ENCODE assay signal across 28 cellular contexts in genomic region chr14:37721976-37722659, GRCh38.
DNase-seq lines count a peak whose midpoint lies in the region; ATAC-seq, FAIRE-seq and TF ChIP-seq lines count a peak whose summit lies in the region.
"Had no signal": no experiment of that assay in that cellular context is flagged by ENCODE, and none has a peak within 500 bp of the region (broad histone marks: within the 10 kb centered on the region; RNA-seq: fewer than 3 reads in every experiment).

No MANE protein-coding gene starts in this region.

- no peak overlapping the region for H3K4ac ChIP-seq in mesendoderm (ENCODE audit: low read depth, low read length)

- H2AK5ac ChIP-seq in mesendoderm (ENCODE audit: low read length) = no peak overlapping the region

- H3K9ac ChIP-seq in mesendoderm (ENCODE audit: low read length) = no peak overlapping the region
- H3K9ac ChIP-seq: SK-N-SH had no signal

- no peak overlapping the region for H2BK15ac ChIP-seq in mesendoderm (replicated peaks; ENCODE audit: low read depth)

- H3K27me3 ChIP-seq in GM23338 (ENCODE audit: insufficient read depth) = no peaks in the 10 kb centered on the region
- no peaks in the 10 kb centered on the region for H3K27me3 ChIP-seq in mesendoderm (ENCODE audit: insufficient read depth, low read length, poor library complexity)
- no peaks in the 10 kb centered on the region for H3K27me3 ChIP-seq in gastroesophageal sphincter
- H3K27me3 ChIP-seq: gastrocnemius medialis, testis had no signal

- TF ChIP-seq EP300 in gastroesophageal sphincter (IDR thresholded peaks at IDR 0.05) = no peak

- H3K27ac Mint-ChIP-seq in GM23338 = peak overlapping the region; percentile 18; the same call in 1 of the 2 replicates
- H3K27ac Mint-ChIP-seq: activated CD8-positive, alpha-beta T cell treated with anti-CD3 and anti-CD28 coated beads, Interleukin-2, amount 10 ng/mL, durations not matched to agents 7 days and 5 days; CD4-positive, alpha-beta memory T cell; IgD-negative memory B cell; natural killer cell had no signal

- TF ChIP-seq CTCF in GM23338 (conservative IDR thresholded peaks at IDR 0.05; ENCODE audit: low read depth in 2 of 2) = no peak
- TF ChIP-seq CTCF in gastroesophageal sphincter (IDR thresholded peaks at IDR 0.05) = no peak

- no peaks in the 10 kb centered on the region for H3K9me2 ChIP-seq in GM23338 (ENCODE audit: insufficient read depth)
- H3K9me2 ChIP-seq: SK-N-SH had no signal

- no peak overlapping the region for H2BK120ac ChIP-seq in mesendoderm (ENCODE audit: low read depth, low read length)

- H2AFZ ChIP-seq in GM23338 = no peak overlapping the region

- WGBS in mesendoderm (ENCODE audit: extremely low coverage, insufficient coverage, low lambda C conversion rate) = no CpG with 5 or more reads among the region's 2 CpGs
- WGBS in gastroesophageal sphincter (ENCODE audit: low coverage in 1 of 2), 2 donors = 25 to 50% methylated on average over 2 of the region's 2 CpGs

- H2BK5ac ChIP-seq in mesendoderm (ENCODE audit: low read length) = no peak overlapping the region

- no peak overlapping the region for H3K18ac ChIP-seq in mesendoderm (ENCODE audit: low read length)

- H3K27ac ChIP-seq in GM23338 (ENCODE audit: low read depth) (no peak overlapping the region), mesendoderm (ENCODE audit: low read depth, low read length) (no peak overlapping the region), gastroesophageal sphincter (no peak overlapping the region)
- H3K27ac ChIP-seq: gastrocnemius medialis, testis had no signal

- H3K36me3 ChIP-seq in GM23338 (ENCODE audit: insufficient read depth) (no peaks in the 10 kb centered on the region), mesendoderm (ENCODE audit: control insufficient read depth, insufficient read depth, low read length) (no peaks in the 10 kb centered on the region), gastroesophageal sphincter (no peaks in the 10 kb centered on the region)
- H3K36me3 ChIP-seq: gastrocnemius medialis had no signal

- FAIRE-seq in RCC 7860 (lab: Jason Lieb, UNC) = no peak
- FAIRE-seq: GM12891 had no signal

- H3K9me3 Mint-ChIP-seq in GM23338 = no peaks in the 10 kb centered on the region
- H3K9me3 Mint-ChIP-seq: IgD-negative memory B cell had no signal

- H3K4me3 Mint-ChIP-seq in GM23338 = no peak overlapping the region
- H3K4me3 Mint-ChIP-seq: activated CD8-positive, alpha-beta T cell treated with anti-CD3 and anti-CD28 coated beads, Interleukin-2, amount 10 ng/mL, durations not matched to agents 7 days and 5 days; CD4-positive, alpha-beta memory T cell; IgD-negative memory B cell; natural killer cell had no signal

- H3K4me2 ChIP-seq in GM23338 = no peak overlapping the region
- no peak overlapping the region for H3K4me2 ChIP-seq in mesendoderm (ENCODE audit: low read length)
- H3K4me2 ChIP-seq: SK-N-SH had no signal

- H3K27me3 Mint-ChIP-seq in GM23338 (ENCODE audit: insufficient read depth, low read depth, poor library complexity) = no peaks in the 10 kb centered on the region
- H3K27me3 Mint-ChIP-seq: CD4-positive, alpha-beta memory T cell; IgD-negative memory B cell had no signal

- H3K4me1 Mint-ChIP-seq in GM23338 = no peaks in the 10 kb centered on the region
- H3K4me1 Mint-ChIP-seq: CD4-positive, alpha-beta memory T cell; IgD-negative memory B cell; natural killer cell had no signal

- H3K79me2 ChIP-seq in GM23338 (replicated peaks; ENCODE audit: insufficient read depth) (no peaks in the 10 kb centered on the region), mesendoderm (ENCODE audit: control insufficient read depth, insufficient read depth, low read length) (no peaks in the 10 kb centered on the region)

- H4K5ac ChIP-seq in mesendoderm (ENCODE audit: low read length) = no peak overlapping the region

- ATAC-seq in GM23338 (no peak), esophagus mucosa (peak; percentile 75), gastroesophageal sphincter (no peak), GM19035 (IDR thresholded peaks at IDR 0.05; ENCODE audit: unreplicated experiment) (no peak)
- ATAC-seq: activated CD8-positive, alpha-beta T cell treated with anti-CD3 and anti-CD28 coated beads, Interleukin-2, amount 10 ng/mL, durations not matched to agents 7 days and 5 days; gastrocnemius medialis; left cardiac atrium; natural killer cell had no signal

- H3K4me3 ChIP-seq in GM23338 = no peak overlapping the region
- H3K4me3 ChIP-seq in mesendoderm (ENCODE audit: low read length) = no peak overlapping the region
- H3K4me3 ChIP-seq in gastroesophageal sphincter = no peak overlapping the region
- H3K4me3 ChIP-seq: gastrocnemius medialis, testis had no signal

- no peak overlapping the region for H3K23ac ChIP-seq in mesendoderm (ENCODE audit: low read length)

- no peaks in the 10 kb centered on the region for H3K9me3 ChIP-seq in gastroesophageal sphincter
- H3K9me3 ChIP-seq: gastrocnemius medialis, SK-N-SH, testis had no signal

- TF ChIP-seq POLR2A in gastroesophageal sphincter (IDR thresholded peaks at IDR 0.05) = no peak

- no peak overlapping the region for H4K8ac ChIP-seq in mesendoderm (ENCODE audit: low read depth, low read length)

- H3K4me1 ChIP-seq in GM23338 (ENCODE audit: insufficient read depth) (no peaks in the 10 kb centered on the region), mesendoderm (ENCODE audit: control insufficient read depth, low read depth, low read length) (no peaks in the 10 kb centered on the region), gastroesophageal sphincter (no peaks in the 10 kb centered on the region)
- H3K4me1 ChIP-seq: gastrocnemius medialis, testis had no signal

- no peaks in the 10 kb centered on the region for H3F3A ChIP-seq in GM23338 (replicated peaks; ENCODE audit: low read depth)

- no peak overlapping the region for H3K56ac ChIP-seq in mesendoderm (ENCODE audit: low read length)

- no peak for DNase-seq in GM23338 (ENCODE audit: low spot score)
- DNase-seq in RCC 7860 (ENCODE audit: low spot score) = peak; percentile 39
- DNase-seq in mesendoderm = peak; percentile 39
- DNase-seq in SKM-1 treated with dmso at 0.1 percent for 144 hours (lab: John Stamatoyannopoulos, UW; ENCODE audit: unreplicated experiment) = no peak
- DNase-seq: activated CD8-positive, alpha-beta T cell treated with anti-CD3 and anti-CD28 coated beads, Interleukin-2, amount 10 ng/mL, durations not matched to agents 7 days and 5 days; activated gamma-delta T cell treated with Interleukin-2 at 50 U/mL for 16 hours; amygdala; caudate nucleus; CD4-positive, alpha-beta memory T cell; DMS79; gastrocnemius medialis; left cardiac atrium; MM.1S; natural killer cell; NCI-H1436 treated with DMSO at 0.1 percent for 48 hours; NCI-H524; retina; RPMI8226; SK-N-SH; stimulated activated CD4-positive, alpha-beta T cell treated with anti-CD3 and anti-CD28 coated beads, Interleukin-4, amount 100 ng/mL, for 1 hour; stimulated activated naive CD4-positive, alpha-beta T cell; T-helper 9 cell; testis had no signal

- H3K36me3 Mint-ChIP-seq in GM23338 (ENCODE audit: low read depth) = no peaks in the 10 kb centered on the region
- H3K36me3 Mint-ChIP-seq: CD4-positive, alpha-beta memory T cell; IgD-negative memory B cell; natural killer cell had no signal

- no peaks in the 10 kb centered on the region for H3K79me1 ChIP-seq in mesendoderm (ENCODE audit: low read length)

- H4K20me1 ChIP-seq in GM23338 (replicated peaks; ENCODE audit: insufficient read depth) = no peaks in the 10 kb centered on the region

TF ChIP-seq in GM23338, 12 proteins besides CTCF, POLR2A, EP300 and RAD21:
- TF ChIP-seq EZH2phosphoT487 (IDR thresholded peaks at IDR 0.05; ENCODE audit: unreplicated experiment) (no peak), CREB1 (CRISPR knock-in tag; IDR thresholded peaks at IDR 0.05; ENCODE audit: low read depth) (no peak), JUNB (IDR thresholded peaks at IDR 0.05; ENCODE audit: unreplicated experiment) (no peak), EZH2 (IDR thresholded peaks at IDR 0.05; ENCODE audit: low read depth, unreplicated experiment) (no peak), STAT1 (IDR thresholded peaks at IDR 0.05; ENCODE audit: unreplicated experiment) (no peak), NANOG (IDR thresholded peaks at IDR 0.05; ENCODE audit: borderline replicate concordance) (no peak), POLR2AphosphoS5 (IDR thresholded peaks at IDR 0.05; ENCODE audit: low read depth) (no peak), REST (IDR thresholded peaks at IDR 0.05; ENCODE audit: unreplicated experiment) (no peak)

Comparison
In these comparisons a context has a peak if more than half of its experiments do, and no peak if none do; other contexts are left out.
1. DNase-seq: peak in RCC 7860 (single experiment) and mesendoderm (single experiment); none in GM23338 (single experiment) and SKM-1 treated with dmso at 0.1 percent for 144 hours (single experiment).